ENCODE assay signal across 21 cellular contexts in the genomic region with DNA sequence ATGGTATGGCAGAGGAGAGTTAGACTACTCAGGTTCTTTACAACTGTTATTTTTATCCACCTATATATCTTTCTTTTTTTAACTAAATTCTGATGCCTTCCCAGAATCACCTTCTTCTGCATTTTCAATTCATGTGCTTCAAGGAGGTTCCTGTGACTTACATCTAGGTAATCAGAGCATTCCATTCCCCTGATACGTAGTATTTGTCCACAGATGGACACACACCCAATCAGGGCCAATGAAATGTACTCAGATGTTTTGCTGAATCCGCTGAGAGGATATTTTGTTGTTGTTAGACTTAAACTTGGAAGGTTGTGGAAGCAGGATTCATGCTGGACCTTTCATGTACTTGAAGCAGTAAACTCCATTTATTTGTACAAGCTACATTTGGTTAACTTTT.
DNase-seq lines count a peak whose midpoint lies in the region; ATAC-seq, FAIRE-seq and TF ChIP-seq lines count a peak whose summit lies in the region.
"Had no signal": no experiment of that assay in that cellular context is flagged by ENCODE, and none has a peak within 500 bp of the region (broad histone marks: within the 10 kb centered on the region; RNA-seq: fewer than 3 reads in every experiment).

No MANE protein-coding gene starts in this region.

- no peak for TF ChIP-seq POLR2A in erythroblast (IDR thresholded peaks at IDR 0.05; ENCODE audit: low read length)

- no peak overlapping the region for H3K4me3 ChIP-seq in bronchial epithelial cell (ENCODE audit: low read depth, low read length)
- H3K4me3 ChIP-seq: BLaER1 treated with 17β-estradiol and CSF1 and Interleukin-3, amounts not matched to agents 10 nM and 100 nM; GM23248 had no signal

- DNase-seq in NCI-H226 (peak; percentile 11), RWPE1 (ENCODE audit: low spot score) (peak; percentile 21), bronchial epithelial cell (ENCODE audit: low read depth) (peak; percentile 52), kidney tubule cell (ENCODE audit: low spot score) (peak; percentile 31), erythroblast (lab: John Stamatoyannopoulos, UW) (no peak), NCI-H82 treated with DMSO at 0.1 percent for 48 hours (lab: John Stamatoyannopoulos, UW; ENCODE audit: unreplicated experiment) (no peak)
- DNase-seq: Calu3; CD8-positive, alpha-beta T cell; DMS 273 treated with DMSO at 0.1 percent for 48 hours; DMS53; DND-41; GM23248; HCEC 1CT; IMR-90 had no signal

- POLR2A ChIA-PET in RWPE1 (lab: Yijun Ruan, JAX; ENCODE audit: low non-redundant PET) = no interaction called here

- CTCF ChIA-PET in RWPE1 (lab: Yijun Ruan, JAX) = interaction anchor here (0.7 kb wide), 1 partner anchor 887 kb away, joined by 3 read pairs; no protein-coding TSS in a partner anchor

- no peak for ATAC-seq in GM21717 (IDR thresholded peaks at IDR 0.05; ENCODE audit: unreplicated experiment)
- ATAC-seq: CD8-positive, alpha-beta T cell had no signal

- no peaks in the 10 kb centered on the region for H3K27me3 ChIP-seq in bronchial epithelial cell (ENCODE audit: control insufficient read depth, insufficient read depth, low read length)
- H3K27me3 ChIP-seq: BLaER1 treated with 17β-estradiol and CSF1 and Interleukin-3, amounts not matched to agents 10 nM and 100 nM had no signal

- no peaks in the 10 kb centered on the region for H3K36me3 ChIP-seq in bronchial epithelial cell (ENCODE audit: control insufficient read depth, insufficient read depth, low read length)
- H3K36me3 ChIP-seq: BLaER1 treated with 17β-estradiol and CSF1 and Interleukin-3, amounts not matched to agents 10 nM and 100 nM had no signal

- no peak for FAIRE-seq in bronchial epithelial cell (lab: Jason Lieb, UNC)
- FAIRE-seq: G401.6, GM12891, GM19239, H54, HTR-8/SVneo had no signal

- H3K27ac ChIP-seq in RWPE1 = no peak overlapping the region
- H3K27ac ChIP-seq: BLaER1 treated with 17β-estradiol and CSF1 and Interleukin-3, amounts not matched to agents 10 nM and 100 nM; GM23248 had no signal

- TF ChIP-seq CTCF in RWPE1 (conservative IDR thresholded peaks at IDR 0.05; ENCODE audit: low read depth) (no peak), bronchial epithelial cell (IDR thresholded peaks at IDR 0.05; ENCODE audit: insufficient read depth, low read length, severe bottlenecking) (no peak)

Comparison
In these comparisons a context has a peak if more than half of its experiments do, and no peak if none do; other contexts are left out.
1. DNase-seq: peak in NCI-H226 (single experiment), RWPE1 (single experiment), bronchial epithelial cell (single experiment) and kidney tubule cell (single experiment); none in erythroblast (0 of 2) and NCI-H82 treated with DMSO at 0.1 percent for 48 hours (single experiment).